1 cellular context compared by ENCODE assay signal in the genomic region with DNA sequence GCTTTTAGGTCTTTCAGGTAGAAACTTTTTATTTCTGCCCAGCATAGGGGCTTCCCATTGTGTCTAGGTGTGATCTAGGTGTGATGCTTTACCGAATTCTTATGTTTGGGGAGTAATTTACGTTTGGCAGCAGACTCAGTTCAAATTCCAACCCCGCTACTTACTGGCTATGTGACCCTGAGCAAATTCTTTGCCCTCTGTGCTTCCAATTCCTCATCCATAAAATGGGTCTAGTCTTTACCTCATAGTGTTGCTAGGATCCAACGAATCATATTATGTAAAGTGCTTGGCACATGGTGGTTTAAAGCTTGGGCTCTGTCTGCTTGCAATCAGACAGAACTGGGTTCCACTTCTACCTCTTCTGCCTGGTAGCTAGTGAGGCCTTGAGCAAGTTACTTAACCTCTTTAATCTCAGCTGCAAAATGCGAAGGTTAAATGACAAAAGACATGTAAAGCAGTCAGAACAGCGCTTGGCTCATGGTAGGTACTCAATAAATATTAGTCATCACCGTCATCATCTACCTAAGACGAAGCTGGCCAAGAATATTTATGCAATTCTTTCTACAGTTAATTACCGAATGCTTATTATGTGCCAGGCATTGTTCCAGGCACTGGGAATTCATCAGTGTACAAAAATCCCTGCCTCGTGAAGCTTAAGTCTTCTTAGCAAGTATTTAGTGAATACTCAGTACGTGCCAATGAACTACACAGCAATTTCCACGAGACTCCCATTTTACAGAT.
TF ChIP-seq lines count a peak whose summit lies in the region.

No MANE protein-coding gene starts in this region.

TF ChIP-seq in GM12878, 131 proteins besides CTCF, POLR2A, EP300 and RAD21:
- TF ChIP-seq SREBF2 (IDR thresholded peaks at IDR 0.05; ENCODE audit: low read length) = no peak
- no peak for TF ChIP-seq CHD4 (IDR thresholded peaks at IDR 0.05)
- TF ChIP-seq, protein P1, sequence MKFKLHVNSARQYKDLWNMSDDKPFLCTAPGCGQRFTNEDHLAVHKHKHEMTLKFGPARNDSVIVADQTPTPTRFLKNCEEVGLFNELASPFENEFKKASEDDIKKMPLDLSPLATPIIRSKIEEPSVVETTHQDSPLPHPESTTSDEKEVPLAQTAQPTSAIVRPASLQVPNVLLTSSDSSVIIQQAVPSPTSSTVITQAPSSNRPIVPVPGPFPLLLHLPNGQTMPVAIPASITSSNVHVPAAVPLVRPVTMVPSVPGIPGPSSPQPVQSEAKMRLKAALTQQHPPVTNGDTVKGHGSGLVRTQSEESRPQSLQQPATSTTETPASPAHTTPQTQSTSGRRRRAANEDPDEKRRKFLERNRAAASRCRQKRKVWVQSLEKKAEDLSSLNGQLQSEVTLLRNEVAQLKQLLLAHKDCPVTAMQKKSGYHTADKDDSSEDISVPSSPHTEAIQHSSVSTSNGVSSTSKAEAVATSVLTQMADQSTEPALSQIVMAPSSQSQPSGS (IDR thresholded peaks at IDR 0.05; ENCODE audit: low read length) = no peak
- no peak for TF ChIP-seq MEF2A (IDR thresholded peaks at IDR 0.05; ENCODE audit: insufficient read depth, low read depth, low read length)
- TF ChIP-seq EZH2 (IDR thresholded peaks at IDR 0.05; ENCODE audit: borderline replicate concordance, control insufficient read depth, low read depth, low read length) = no peak
- no peak for TF ChIP-seq STAT1 (conservative IDR thresholded peaks at IDR 0.05)
- TF ChIP-seq NR2F1 (conservative IDR thresholded peaks at IDR 0.05) = no peak
- TF ChIP-seq RELA (IDR thresholded peaks at IDR 0.05; ENCODE audit: borderline replicate concordance, partially characterized antibody) = no peak
- TF ChIP-seq LARP7 (IDR thresholded peaks at IDR 0.05) = no peak
- no peak for TF ChIP-seq ZNF384 (IDR thresholded peaks at IDR 0.05; ENCODE audit: borderline replicate concordance, low read depth, low read length)
- TF ChIP-seq SP1 (IDR thresholded peaks at IDR 0.05; ENCODE audit: low read depth, low read length) = no peak
- no peak for TF ChIP-seq BRCA1 (IDR thresholded peaks at IDR 0.05; ENCODE audit: low read depth, low read length)
- no peak for TF ChIP-seq SRF (IDR thresholded peaks at IDR 0.05; ENCODE audit: low read depth in 2 of 2, low read length in 2 of 2)
- no peak for TF ChIP-seq FOXK2 (IDR thresholded peaks at IDR 0.05)
- no peak for TF ChIP-seq EED (IDR thresholded peaks at IDR 0.05; ENCODE audit: low read depth)
